ENCODE assay signal across 1 cellular context in genomic region chr19:37906868-37907734, GRCh38.
TF ChIP-seq lines count a peak whose summit lies in the region.

Gene SIPA1L3, plus strand, starts transcription at chr19:37907208. Its CDS starts 174,358 bp downstream, at chr19:38081566.

TF ChIP-seq in HEK293, 187 proteins besides CTCF, POLR2A, EP300 and RAD21 (continued from another document and continues in another):
- TF ChIP-seq KLF9 (tag by site-specific recombination; IDR thresholded peaks at IDR 0.05; ENCODE audit: low read depth), result peak; percentile 100
- TF ChIP-seq TCF7L2 (IDR thresholded peaks at IDR 0.05; ENCODE audit: borderline replicate concordance, low read depth, low read length), result peak; percentile 32; the same call in 1 of the 2 replicates
- TF ChIP-seq ZNF138 (tag by site-specific recombination; IDR thresholded peaks at IDR 0.05; ENCODE audit: borderline replicate concordance), result no peak
- no peak for TF ChIP-seq ZNF473 (tag by site-specific recombination; IDR thresholded peaks at IDR 0.05)
- peak; percentile 85; the same call in 1 of the 2 replicates for TF ChIP-seq ZNF660 (tag by site-specific recombination; IDR thresholded peaks at IDR 0.05)
- TF ChIP-seq RBAK (tag by site-specific recombination; IDR thresholded peaks at IDR 0.05), result no peak
- TF ChIP-seq ZBTB44 (tag by site-specific recombination; IDR thresholded peaks at IDR 0.05), result no peak
- no peak for TF ChIP-seq ZNF302 (tag by site-specific recombination; IDR thresholded peaks at IDR 0.05; ENCODE audit: low read depth)
- peak; percentile 71 for TF ChIP-seq ZBTB8A (tag by site-specific recombination; IDR thresholded peaks at IDR 0.05)
- TF ChIP-seq ZNF664 (tag by site-specific recombination; IDR thresholded peaks at IDR 0.05), result no peak
- TF ChIP-seq ZNF184 (tag by site-specific recombination; IDR thresholded peaks at IDR 0.05), result 0 out of 2 replicates have a peak, but pooled peaks have one; percentile 55
- no peak for TF ChIP-seq ZNF433 (tag by site-specific recombination; IDR thresholded peaks at IDR 0.05; ENCODE audit: low read depth)
- peak; percentile 86 for TF ChIP-seq SP2 (tag by site-specific recombination; IDR thresholded peaks at IDR 0.05)
- peak; percentile 96 for TF ChIP-seq ZNF2 (tag by site-specific recombination; IDR thresholded peaks at IDR 0.05)
- TF ChIP-seq ZBTB48 (tag by site-specific recombination; IDR thresholded peaks at IDR 0.05), result peak; percentile 89
- no peak for TF ChIP-seq ZNF645 (tag by site-specific recombination; IDR thresholded peaks at IDR 0.05)
- TF ChIP-seq ZNF692 (tag by site-specific recombination; IDR thresholded peaks at IDR 0.05), result peak; percentile 58
- no peak; the same call in 1 of the 2 replicates for TF ChIP-seq ZNF600 (tag by site-specific recombination; IDR thresholded peaks at IDR 0.05)
- TF ChIP-seq KLF16 (tag by site-specific recombination; IDR thresholded peaks at IDR 0.05), result peak; percentile 95
- 0 out of 2 replicates have a peak, but pooled peaks have one; percentile 65 for TF ChIP-seq ZNF174 (tag by site-specific recombination; IDR thresholded peaks at IDR 0.05)
- peak; percentile 78; the same call in 1 of the 2 replicates for TF ChIP-seq WT1 (tag by site-specific recombination; IDR thresholded peaks at IDR 0.05)
- no peak for TF ChIP-seq ZNF548 (tag by site-specific recombination; IDR thresholded peaks at IDR 0.05)
- peak; percentile 73 for TF ChIP-seq ZNF629 (tag by site-specific recombination; IDR thresholded peaks at IDR 0.05)
- 0 out of 2 replicates have a peak, but pooled peaks have one; percentile 21 for TF ChIP-seq ZNF221 (tag by site-specific recombination; IDR thresholded peaks at IDR 0.05; ENCODE audit: borderline replicate concordance)
- TF ChIP-seq YY1 (tag by site-specific recombination; IDR thresholded peaks at IDR 0.05), result peak; percentile 88
- TF ChIP-seq ZNF561 (tag by site-specific recombination; IDR thresholded peaks at IDR 0.05; ENCODE audit: borderline replicate concordance), result peak; percentile 72
- TF ChIP-seq ZNF114 (tag by site-specific recombination; IDR thresholded peaks at IDR 0.05), result no peak
- TF ChIP-seq ZNF768 (tag by site-specific recombination; IDR thresholded peaks at IDR 0.05), result no peak
- peak; percentile 6 for TF ChIP-seq KLF17 (tag by site-specific recombination; IDR thresholded peaks at IDR 0.05)
- no peak; the same call in 1 of the 2 replicates for TF ChIP-seq TRIM28 (IDR thresholded peaks at IDR 0.05; ENCODE audit: borderline replicate concordance, low read length)
- peak; percentile 78 for TF ChIP-seq ZSCAN23 (tag by site-specific recombination; IDR thresholded peaks at IDR 0.05)
- TF ChIP-seq ZNF670 (tag by site-specific recombination; IDR thresholded peaks at IDR 0.05; ENCODE audit: low read depth), result no peak
- TF ChIP-seq ZNF488 (tag by site-specific recombination; IDR thresholded peaks at IDR 0.05), result no peak
- TF ChIP-seq ZBTB17 (tag by site-specific recombination; IDR thresholded peaks at IDR 0.05), result peak; percentile 84
- no peak for TF ChIP-seq ZNF654 (tag by site-specific recombination; IDR thresholded peaks at IDR 0.05; ENCODE audit: low read depth)
- no peak for TF ChIP-seq ZNF621 (tag by site-specific recombination; IDR thresholded peaks at IDR 0.05)
- TF ChIP-seq ZBTB21 (tag by site-specific recombination; IDR thresholded peaks at IDR 0.05), result peak; percentile 69; the same call in 1 of the 2 replicates
- TF ChIP-seq ZNF776 (tag by site-specific recombination; IDR thresholded peaks at IDR 0.05; ENCODE audit: borderline replicate concordance), result no peak
- TF ChIP-seq ZNF266 (tag by site-specific recombination; IDR thresholded peaks at IDR 0.05; ENCODE audit: low read depth), result no peak
- TF ChIP-seq SCRT2 (tag by site-specific recombination; IDR thresholded peaks at IDR 0.05), result no peak
- peak; percentile 98 for TF ChIP-seq ZBTB20 (tag by site-specific recombination; IDR thresholded peaks at IDR 0.05)
- no peak for TF ChIP-seq ZNF530 (tag by site-specific recombination; IDR thresholded peaks at IDR 0.05; ENCODE audit: low read depth)
- TF ChIP-seq ELK4 (IDR thresholded peaks at IDR 0.05; ENCODE audit: borderline replicate concordance, low read depth, low read length), result no peak
- no peak for TF ChIP-seq ZNF585B (tag by site-specific recombination; IDR thresholded peaks at IDR 0.05)
- TF ChIP-seq ZNF112 (tag by site-specific recombination; IDR thresholded peaks at IDR 0.05), result no peak
- TF ChIP-seq ZBTB10 (tag by site-specific recombination; IDR thresholded peaks at IDR 0.05), result peak; percentile 68
- TF ChIP-seq ZBTB26 (tag by site-specific recombination; optimal IDR thresholded peaks at IDR 0.05), result peak; percentile 95
- TF ChIP-seq ZNF426 (tag by site-specific recombination; IDR thresholded peaks at IDR 0.05), result no peak
- peak; percentile 94 for TF ChIP-seq ZNF366 (tag by site-specific recombination; conservative IDR thresholded peaks at IDR 0.05)
- no peak for TF ChIP-seq ZNF623 (tag by site-specific recombination; IDR thresholded peaks at IDR 0.05)
- TF ChIP-seq ZNF26 (tag by site-specific recombination; IDR thresholded peaks at IDR 0.05), result no peak
- 0 out of 2 replicates have a peak, but pooled peaks have one; percentile 59 for TF ChIP-seq ZNF223 (tag by site-specific recombination; IDR thresholded peaks at IDR 0.05)
- TF ChIP-seq ZNF292 (tag by site-specific recombination; IDR thresholded peaks at IDR 0.05; ENCODE audit: borderline replicate concordance, low read depth), result no peak
- no peak for TF ChIP-seq ZNF202 (tag by site-specific recombination; IDR thresholded peaks at IDR 0.05; ENCODE audit: borderline replicate concordance)
- peak; percentile 98 for TF ChIP-seq ZEB2 (tag by site-specific recombination; IDR thresholded peaks at IDR 0.05)
- TF ChIP-seq PBX3 (CRISPR knock-in tag; IDR thresholded peaks at IDR 0.05), result no peak
- TF ChIP-seq HOXD13 (CRISPR knock-in tag; IDR thresholded peaks at IDR 0.05; ENCODE audit: borderline replicate concordance), result no peak
